25 cellular contexts compared by ENCODE assay signal in the genomic region with DNA sequence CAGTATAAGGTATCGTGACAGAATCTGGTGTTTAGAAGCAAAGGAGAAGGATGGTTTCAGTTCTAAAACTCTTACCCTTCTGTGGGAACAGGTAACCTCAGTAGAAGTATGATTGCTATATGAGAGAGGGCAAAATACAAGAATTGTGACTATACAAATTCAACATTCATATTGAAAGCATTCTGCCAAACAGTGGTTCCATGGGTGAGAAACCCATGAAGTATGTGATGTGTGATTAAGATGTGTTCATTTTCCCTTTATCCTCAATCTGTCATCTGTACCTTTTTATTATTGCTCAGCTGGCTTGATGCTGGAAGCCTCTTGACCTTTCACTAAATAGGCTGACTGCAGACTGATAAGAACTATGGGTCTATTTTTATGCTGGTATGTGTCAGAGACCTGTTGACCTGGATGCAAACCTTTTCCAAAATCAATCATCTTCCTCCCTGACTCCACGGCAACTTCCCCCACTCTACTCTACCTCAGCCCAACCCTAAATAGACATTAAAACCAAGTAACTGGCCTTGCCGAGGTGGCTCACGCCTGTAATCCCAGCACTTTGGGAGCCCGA.
DNase-seq lines count a peak whose midpoint lies in the region; ATAC-seq, FAIRE-seq and TF ChIP-seq lines count a peak whose summit lies in the region.
"Had no signal": no experiment of that assay in that cellular context is flagged by ENCODE, and none has a peak within 500 bp of the region (broad histone marks: within the 10 kb centered on the region; RNA-seq: fewer than 3 reads in every experiment).

No MANE protein-coding gene starts in this region.

- peak; percentile 58 for ATAC-seq in activated CD4-positive, alpha-beta T cell treated with anti-CD3 and anti-CD28 coated beads for 36 hours
- peak; percentile 36 for ATAC-seq in stimulated activated naive CD8-positive, alpha-beta T cell treated with anti-CD3 and anti-CD28 coated beads, Interleukin-15, Interleukin-2, amounts not matched to agents 100 U/mL and 50 U/mL, for 24 hours
- no peak for ATAC-seq in stimulated activated naive CD8-positive, alpha-beta T cell treated with anti-CD3 and anti-CD28 coated beads, Interleukin-15, amount 100 ng/mL, for 72 hours
- ATAC-seq in GM12878: peak; percentile 71
- ATAC-seq: K562, Panc1 had no signal

- no peaks in the 10 kb centered on the region for H3K79me2 ChIP-seq in GM12878 (ENCODE audit: control insufficient read depth, insufficient read depth, low read length)

- DNase-seq in activated CD4-positive, alpha-beta T cell treated with anti-CD3 and anti-CD28 coated beads for 36 hours: no peak
- no peak for DNase-seq in activated CD4-positive, alpha-beta T cell treated with anti-CD3 and anti-CD28 coated beads, Interleukin-2, amount 10 ng/mL, durations not matched to agents 24 days and 14 days
- no peak for DNase-seq in stimulated activated naive CD8-positive, alpha-beta T cell treated with anti-CD3 and anti-CD28 coated beads, Interleukin-15, Interleukin-2, amounts not matched to agents 100 U/mL and 50 U/mL, for 24 hours
- DNase-seq in stimulated activated naive CD8-positive, alpha-beta T cell treated with anti-CD3 and anti-CD28 coated beads, Interleukin-15, amount 100 ng/mL, for 72 hours: no peak
- DNase-seq in GM12878 (ENCODE audit: low read depth, low spot score) (no peak), thyroid gland (no peak), D341Med (ENCODE audit: low spot score) (no peak)
- no peak for DNase-seq in activated effector memory CD4-positive, alpha-beta T cell treated with Interleukin-2 at 50 U/mL for 16 hours
- DNase-seq: CD4-positive, CD25-positive, alpha-beta regulatory T cell; DND-41; Kasumi-1; MV-4-11; NCI-H1105; NCI-H1436 treated with DMSO at 0.1 percent for 48 hours; NCI-H1930; NCI-H446 treated with DMSO at 0.1 percent for 48 hours; NCI-H526 treated with DMSO at 0.1 percent for 48 hours; SIG-M5; SW 1271 had no signal

- no peak overlapping the region for H2AFZ ChIP-seq in GM12878 (ENCODE audit: control insufficient read depth, low read depth, low read length)

- no peaks in the 10 kb centered on the region for H3K36me3 ChIP-seq in GM12878 (ENCODE audit: control insufficient read depth in 2 of 2, insufficient read depth in 2 of 2, low read length in 1 of 2)
- H3K36me3 ChIP-seq in thyroid gland: no peaks in the 10 kb centered on the region
- H3K36me3 ChIP-seq: BLaER1 had no signal

- H3K4me2 ChIP-seq in GM12878 (ENCODE audit: control insufficient read depth, insufficient read depth): no peak overlapping the region
- H3K4me2 ChIP-seq: BLaER1 had no signal

- TF ChIP-seq RAD21 in GM12878 (IDR thresholded peaks at IDR 0.05; ENCODE audit: insufficient read depth, low read depth, low read length): no peak

- TF ChIP-seq EP300 in GM12878 (IDR thresholded peaks at IDR 0.05; ENCODE audit: borderline replicate concordance in 1 of 2, control insufficient read depth in 1 of 2, low read depth in 2 of 2, low read length in 2 of 2): peak in 1 of 2 experiments; percentile 78; a peak in 3 of 4 replicates

- RAD21 ChIA-PET in GM12878 (lab: Charles Lee; ENCODE audit: unreplicated experiment): interaction anchor here (1.2 to 1.8 kb wide), 7 partner anchors 11 to 63 kb away, joined by 3 to 8 read pairs (median 3); no protein-coding TSS in a partner anchor

- TF ChIP-seq CTCF in GM12878 (IDR thresholded peaks at IDR 0.05 in 2 of 3, conservative IDR thresholded peaks at IDR 0.05 in 1 of 3; ENCODE audit: control insufficient read depth in 2 of 3, extremely low read depth in 1 of 3, insufficient read depth in 1 of 3, low read depth in 3 of 3, low read length in 3 of 3) (no peak), thyroid gland (IDR thresholded peaks at IDR 0.05) (no peak)

- H3K36me3 Mint-ChIP-seq in activated CD4-positive, alpha-beta T cell treated with anti-CD3 and anti-CD28 coated beads for 36 hours (ENCODE audit: low read depth): no peaks in the 10 kb centered on the region
- H3K36me3 Mint-ChIP-seq in activated CD4-positive, alpha-beta T cell treated with anti-CD3 and anti-CD28 coated beads, Interleukin-2, amount 10 ng/mL, durations not matched to agents 24 days and 14 days (ENCODE audit: low read depth): no peaks in the 10 kb centered on the region
- H3K36me3 Mint-ChIP-seq: CD4-positive, CD25-positive, alpha-beta regulatory T cell had no signal

- peaks cover under 1% of the 10 kb centered on the region for H3K27me3 Mint-ChIP-seq in activated CD4-positive, alpha-beta T cell treated with anti-CD3 and anti-CD28 coated beads for 36 hours
- peaks cover 3% of the 10 kb centered on the region for H3K27me3 Mint-ChIP-seq in activated CD4-positive, alpha-beta T cell treated with anti-CD3 and anti-CD28 coated beads, Interleukin-2, amount 10 ng/mL, durations not matched to agents 24 days and 14 days
- H3K27me3 Mint-ChIP-seq in stimulated activated naive CD8-positive, alpha-beta T cell treated with anti-CD3 and anti-CD28 coated beads, Interleukin-15, amount 100 ng/mL, for 72 hours: no peaks in the 10 kb centered on the region
- H3K27me3 Mint-ChIP-seq: CD4-positive, CD25-positive, alpha-beta regulatory T cell had no signal

- intact Hi-C loops in activated CD4-positive, alpha-beta T cell treated with anti-CD3 and anti-CD28 coated beads for 36 hours (cut with DNase I, micrococcal nuclease): no loop called here
- intact Hi-C loops in activated CD4-positive, alpha-beta T cell treated with anti-CD3 and anti-CD28 coated beads, Interleukin-2, amount 10 ng/mL, durations not matched to agents 24 days and 14 days (cut with micrococcal nuclease): no loop called here
- intact Hi-C loops in GM12878 (cut with micrococcal nuclease; ENCODE audit: unreplicated experiment): loop anchor here (1.0 to 10.0 kb wide), 3 partner anchors 37 to 135 kb away; no protein-coding TSS in a partner anchor
- intact Hi-C loops in thyroid gland (cut with DNase I): no loop called here

- H3K27me3 ChIP-seq in GM12878 (replicated peaks in 1 of 2; ENCODE audit: control insufficient read depth in 2 of 2, insufficient read depth in 2 of 2, low read length in 1 of 2) (no peaks in the 10 kb centered on the region), thyroid gland (no peaks in the 10 kb centered on the region)
- H3K27me3 ChIP-seq: BLaER1 had no signal

- TF ChIP-seq POLR2A in GM12878 (IDR thresholded peaks at IDR 0.05; ENCODE audit: low read depth, low read length): no peak
- TF ChIP-seq POLR2A in thyroid gland (IDR thresholded peaks at IDR 0.05): no peak

- H3K27ac ChIP-seq in GM12878 (ENCODE audit: control insufficient read depth, insufficient read depth) (peak overlapping the region; percentile 66), thyroid gland (peak overlapping the region; percentile 45 to 80 (median 78))
- H3K27ac ChIP-seq: BLaER1, RWPE1, SK-N-MC had no signal

- CTCF ChIA-PET in activated CD4-positive, alpha-beta T cell treated with anti-CD3 and anti-CD28 coated beads for 36 hours (lab: Charles Lee): no interaction called here
- CTCF ChIA-PET in GM12878 (lab: Yijun Ruan, JAX): interaction anchor here (1.1 to 6.0 kb wide), 9 partner anchors 14 to 135 kb away, joined by 3 to 37 read pairs (median 3); no protein-coding TSS in a partner anchor

- H3K27ac Mint-ChIP-seq in activated CD4-positive, alpha-beta T cell treated with anti-CD3 and anti-CD28 coated beads for 36 hours: no peak overlapping the region
- H3K27ac Mint-ChIP-seq in activated CD4-positive, alpha-beta T cell treated with anti-CD3 and anti-CD28 coated beads, Interleukin-2, amount 10 ng/mL, durations not matched to agents 24 days and 14 days: no peak overlapping the region
- H3K27ac Mint-ChIP-seq in stimulated activated naive CD8-positive, alpha-beta T cell treated with anti-CD3 and anti-CD28 coated beads, Interleukin-15, amount 100 ng/mL, for 72 hours: no peak overlapping the region
- H3K27ac Mint-ChIP-seq: CD4-positive, CD25-positive, alpha-beta regulatory T cell had no signal

- in situ Hi-C loops in GM12878 (cut with MboI): no loop called here

- FAIRE-seq in GM12878 (lab: Jason Lieb, UNC): no peak
- FAIRE-seq: HTR-8/SVneo, K562 had no signal

- H3K9me3 Mint-ChIP-seq in activated CD4-positive, alpha-beta T cell treated with anti-CD3 and anti-CD28 coated beads for 36 hours (ENCODE audit: low read depth): no peaks in the 10 kb centered on the region
- no peaks in the 10 kb centered on the region for H3K9me3 Mint-ChIP-seq in activated CD4-positive, alpha-beta T cell treated with anti-CD3 and anti-CD28 coated beads, Interleukin-2, amount 10 ng/mL, durations not matched to agents 24 days and 14 days
- no peaks in the 10 kb centered on the region for H3K9me3 Mint-ChIP-seq in stimulated activated naive CD8-positive, alpha-beta T cell treated with anti-CD3 and anti-CD28 coated beads, Interleukin-15, amount 100 ng/mL, for 72 hours

- peaks cover 3% of the 10 kb centered on the region for H3K4me1 Mint-ChIP-seq in activated CD4-positive, alpha-beta T cell treated with anti-CD3 and anti-CD28 coated beads for 36 hours
- no peaks in the 10 kb centered on the region for H3K4me1 Mint-ChIP-seq in activated CD4-positive, alpha-beta T cell treated with anti-CD3 and anti-CD28 coated beads, Interleukin-2, amount 10 ng/mL, durations not matched to agents 24 days and 14 days
- no peaks in the 10 kb centered on the region for H3K4me1 Mint-ChIP-seq in stimulated activated naive CD8-positive, alpha-beta T cell treated with anti-CD3 and anti-CD28 coated beads, Interleukin-15, amount 100 ng/mL, for 72 hours
- H3K4me1 Mint-ChIP-seq: CD4-positive, CD25-positive, alpha-beta regulatory T cell had no signal

- no peak overlapping the region for H3K4me3 Mint-ChIP-seq in activated CD4-positive, alpha-beta T cell treated with anti-CD3 and anti-CD28 coated beads for 36 hours
- H3K4me3 Mint-ChIP-seq in activated CD4-positive, alpha-beta T cell treated with anti-CD3 and anti-CD28 coated beads, Interleukin-2, amount 10 ng/mL, durations not matched to agents 24 days and 14 days: no peak overlapping the region
- H3K4me3 Mint-ChIP-seq in stimulated activated naive CD8-positive, alpha-beta T cell treated with anti-CD3 and anti-CD28 coated beads, Interleukin-15, amount 100 ng/mL, for 72 hours: no peak overlapping the region
- H3K4me3 Mint-ChIP-seq: CD4-positive, CD25-positive, alpha-beta regulatory T cell had no signal

- WGBS in GM12878 (ENCODE audit: insufficient coverage, insufficient replicate concordance, low lambda C conversion rate, missing lambda C conversion rate): 13% methylated on average over 5 of the region's 5 CpGs
- WGBS in thyroid gland, 2 donors: 88 to 90% methylated on average over 5 of the region's 5 CpGs

- H3K9me3 ChIP-seq in GM12878 (replicated peaks; ENCODE audit: control insufficient read depth, insufficient read depth, low read length) (no peaks in the 10 kb centered on the region), thyroid gland (no peaks in the 10 kb centered on the region)
- H3K9me3 ChIP-seq: BLaER1 had no signal

- no TSS peak for BruUV-seq in GM12878 (replicated peaks; lab: Mats Ljungman, UMichigan)

- H3K4me1 ChIP-seq in GM12878 (ENCODE audit: control insufficient read depth, insufficient read depth, low read length): no peaks in the 10 kb centered on the region; the same call in none of the 2 replicates
- peaks cover 76 to 80% of the 10 kb centered on the region in 2 donors for H3K4me1 ChIP-seq in thyroid gland
- H3K4me1 ChIP-seq: BLaER1 had no signal

- H3K9ac ChIP-seq in GM12878 (ENCODE audit: control insufficient read depth, insufficient read depth, low read length): no peak overlapping the region
- H3K9ac ChIP-seq: BLaER1 had no signal

- no peaks in the 10 kb centered on the region for H4K20me1 ChIP-seq in GM12878 (ENCODE audit: control insufficient read depth, insufficient read depth)
- H4K20me1 ChIP-seq: BLaER1 had no signal

- SMC1A ChIA-PET in GM12878 (lab: Charles Lee; ENCODE audit: uncharacterized antibody, unreplicated experiment): interaction anchor here (0.9 to 9.0 kb wide), 16 partner anchors 9 to 129 kb away, joined by 3 to 104 read pairs (median 3); no protein-coding TSS in a partner anchor

- H3K4me3 ChIP-seq in GM12878: no peak overlapping the region
- no peak overlapping the region for H3K4me3 ChIP-seq in thyroid gland (replicated peaks in 1 of 3)
- H3K4me3 ChIP-seq: BLaER1, K562, SK-N-MC had no signal

- POLR2A ChIA-PET in activated CD4-positive, alpha-beta T cell treated with anti-CD3 and anti-CD28 coated beads for 36 hours (lab: Charles Lee): no interaction called here
- POLR2A ChIA-PET in GM12878 (lab: Charles Lee): interaction anchor here (1.0 to 1.7 kb wide), 3 partner anchors 11 to 14 kb away, joined by 3 to 8 read pairs (median 6); no protein-coding TSS in a partner anchor
